Comparison of ENCODE assay signal across 8 cellular contexts in the genomic region with DNA sequence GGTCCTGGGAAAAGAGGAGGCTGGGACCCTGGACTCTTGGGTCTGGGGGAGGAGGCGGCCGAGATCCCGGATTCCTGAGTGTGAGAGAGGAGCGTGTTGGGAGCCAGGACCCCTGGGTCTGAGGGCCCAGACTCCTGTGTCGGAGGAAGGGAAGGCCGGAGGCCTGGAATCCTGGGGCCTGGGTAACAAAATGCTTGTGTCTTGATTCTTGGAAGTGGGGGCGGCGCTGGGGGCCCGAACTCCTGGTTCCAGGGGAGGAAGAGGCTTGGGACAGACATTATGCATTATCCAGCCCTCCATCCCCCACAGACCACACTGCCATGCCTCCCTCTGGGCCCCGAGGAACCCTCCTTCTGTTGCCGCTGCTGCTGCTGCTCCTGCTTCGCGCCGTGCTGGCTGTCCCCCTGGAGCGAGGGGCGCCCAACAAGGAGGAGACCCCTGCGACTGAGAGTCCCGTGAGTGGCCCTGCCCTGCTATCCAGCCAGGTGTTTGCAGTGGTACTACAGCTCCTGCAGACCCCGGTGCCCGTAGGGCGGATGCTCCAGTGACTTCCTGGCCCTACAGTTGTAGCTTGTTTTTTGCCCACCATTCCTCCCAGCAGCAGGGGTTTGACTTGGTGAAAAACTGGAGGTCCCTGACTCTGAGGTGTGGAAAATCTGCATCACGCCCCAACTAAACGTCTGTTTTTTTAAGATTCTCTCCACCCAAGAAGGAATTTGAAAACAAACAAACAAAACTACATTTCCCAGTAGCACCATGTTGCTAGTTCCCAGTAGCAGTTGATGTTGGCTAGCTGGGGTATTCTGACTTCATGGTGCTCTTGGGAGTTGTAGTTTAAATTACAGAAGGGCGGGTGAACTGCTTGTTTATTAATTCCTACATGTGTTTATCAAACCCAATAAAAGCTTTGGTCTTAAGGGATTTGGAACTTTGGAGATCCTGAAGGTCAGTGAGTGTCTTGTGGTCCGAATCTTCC. TPM values are rescaled to one million over a fixed set of nuclear protein-coding genes. Genes with fewer than 3 reads are reported as not detected.
DNase-seq lines count a peak whose midpoint lies in the region; ATAC-seq and TF ChIP-seq lines count a peak whose summit lies in the region.

No MANE protein-coding gene starts in this region.

- H3K4me1 ChIP-seq in ectodermal cell (ENCODE audit: control insufficient read depth, insufficient read depth, low read length) = no peaks in the 10 kb centered on the region
- H3K4me1 ChIP-seq in mesodermal cell (ENCODE audit: control insufficient read depth, insufficient read depth, low read length, poor library complexity, severe bottlenecking) = peaks cover 5% of the 10 kb centered on the region
- peaks cover 35% of the 10 kb centered on the region for H3K4me1 ChIP-seq in upper lobe of right lung

- H3K4me3 ChIP-seq in AG10803 (ENCODE audit: low read length) = peak overlapping the region; percentile 97
- peak overlapping the region; percentile 85 for H3K4me3 ChIP-seq in ectodermal cell (ENCODE audit: insufficient read depth, low read depth, low read length)
- peak overlapping the region; percentile 96 for H3K4me3 ChIP-seq in mesodermal cell (ENCODE audit: extremely low read depth, insufficient read depth, low read length, poor library complexity, severe bottlenecking)
- peak overlapping the region; percentile 98 for H3K4me3 ChIP-seq in upper lobe of right lung

- WGBS in ectodermal cell, 2 experiments = 42% methylated on average over 24 to 25 of the region's 25 CpGs
- 43 to 44% methylated on average over 9 to 22 of the region's 25 CpGs for WGBS in mesodermal cell (ENCODE audit: insufficient coverage in 2 of 2), 2 experiments

- ATAC-seq in SK-N-SH treated with all-trans-retinoic acid at 6 μM for 48 hours (peak; percentile 61), upper lobe of right lung (no peak)

- TF ChIP-seq CTCF in AG10803 (conservative IDR thresholded peaks at IDR 0.05; ENCODE audit: low read length) = no peak
- no peak for TF ChIP-seq CTCF in GM20000 (IDR thresholded peaks at IDR 0.05; ENCODE audit: extremely low read depth, missing control alignments)
- TF ChIP-seq CTCF in upper lobe of right lung (IDR thresholded peaks at IDR 0.05) = no peak

- intact Hi-C loops in upper lobe of right lung (cut with DNase I) = no loop called here

- DNase-seq in AG10803 (ENCODE audit: low read depth) (peak; percentile 46), GM20000 (ENCODE audit: low spot score) (peak; percentile 48), upper lobe of right lung (no peak), NCI-H2107 (lab: John Stamatoyannopoulos, UW) (no peak), NCI-H1694 (lab: John Stamatoyannopoulos, UW) (no peak)

- H3K27me3 ChIP-seq in ectodermal cell (ENCODE audit: control insufficient read depth, insufficient read depth, low read length, poor library complexity, severe bottlenecking) (no peaks in the 10 kb centered on the region), upper lobe of right lung (no peaks in the 10 kb centered on the region)

- H3K9me3 ChIP-seq in ectodermal cell (ENCODE audit: control insufficient read depth, low read length) = no peaks in the 10 kb centered on the region
- H3K9me3 ChIP-seq in mesodermal cell (ENCODE audit: control insufficient read depth, low read length) = no peaks in the 10 kb centered on the region
- no peaks in the 10 kb centered on the region for H3K9me3 ChIP-seq in upper lobe of right lung

- H3K27ac ChIP-seq in ectodermal cell (ENCODE audit: insufficient read depth, low read depth, low read length, poor library complexity, severe bottlenecking) = peak overlapping the region; percentile 55
- peak overlapping the region; percentile 87 for H3K27ac ChIP-seq in mesodermal cell (ENCODE audit: low read depth, low read length, severe bottlenecking)
- H3K27ac ChIP-seq in upper lobe of right lung = peak overlapping the region; percentile 87

- H3K36me3 ChIP-seq in ectodermal cell (ENCODE audit: control insufficient read depth, insufficient read depth, low read length) (peaks cover 10% of the 10 kb centered on the region), mesodermal cell (ENCODE audit: control insufficient read depth, insufficient read depth, low read length) (peaks cover 30% of the 10 kb centered on the region), upper lobe of right lung (peaks cover 24% of the 10 kb centered on the region)

TF ChIP-seq in SK-N-SH treated with all-trans-retinoic acid at 6 μM for 48 hours, 23 proteins besides CTCF, POLR2A, EP300 and RAD21:
- TF ChIP-seq ZFP30 (CRISPR knock-in tag; IDR thresholded peaks at IDR 0.05) (no peak), TCF4 (CRISPR knock-in tag; IDR thresholded peaks at IDR 0.05; ENCODE audit: borderline replicate concordance) (no peak), ISL1 (CRISPR knock-in tag; IDR thresholded peaks at IDR 0.05) (no peak), RARB (CRISPR knock-in tag; IDR thresholded peaks at IDR 0.05) (no peak), GLIS3 (CRISPR knock-in tag; IDR thresholded peaks at IDR 0.05) (no peak), ZC3H10 (CRISPR knock-in tag; IDR thresholded peaks at IDR 0.05) (no peak), ARNTL (CRISPR knock-in tag; IDR thresholded peaks at IDR 0.05; ENCODE audit: borderline replicate concordance, low read depth) (no peak), ZFP3 (CRISPR knock-in tag; IDR thresholded peaks at IDR 0.05) (no peak)
- TF ChIP-seq, protein P1, sequence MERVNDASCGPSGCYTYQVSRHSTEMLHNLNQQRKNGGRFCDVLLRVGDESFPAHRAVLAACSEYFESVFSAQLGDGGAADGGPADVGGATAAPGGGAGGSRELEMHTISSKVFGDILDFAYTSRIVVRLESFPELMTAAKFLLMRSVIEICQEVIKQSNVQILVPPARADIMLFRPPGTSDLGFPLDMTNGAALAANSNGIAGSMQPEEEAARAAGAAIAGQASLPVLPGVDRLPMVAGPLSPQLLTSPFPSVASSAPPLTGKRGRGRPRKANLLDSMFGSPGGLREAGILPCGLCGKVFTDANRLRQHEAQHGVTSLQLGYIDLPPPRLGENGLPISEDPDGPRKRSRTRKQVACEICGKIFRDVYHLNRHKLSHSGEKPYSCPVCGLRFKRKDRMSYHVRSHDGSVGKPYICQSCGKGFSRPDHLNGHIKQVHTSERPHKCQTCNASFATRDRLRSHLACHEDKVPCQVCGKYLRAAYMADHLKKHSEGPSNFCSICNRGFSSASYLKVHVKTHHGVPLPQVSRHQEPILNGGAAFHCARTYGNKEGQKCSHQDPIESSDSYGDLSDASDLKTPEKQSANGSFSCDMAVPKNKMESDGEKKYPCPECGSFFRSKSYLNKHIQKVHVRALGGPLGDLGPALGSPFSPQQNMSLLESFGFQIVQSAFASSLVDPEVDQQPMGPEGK (CRISPR knock-in tag; IDR thresholded peaks at IDR 0.05; ENCODE audit: borderline replicate concordance) = no peak
- TF ChIP-seq, protein P2, sequence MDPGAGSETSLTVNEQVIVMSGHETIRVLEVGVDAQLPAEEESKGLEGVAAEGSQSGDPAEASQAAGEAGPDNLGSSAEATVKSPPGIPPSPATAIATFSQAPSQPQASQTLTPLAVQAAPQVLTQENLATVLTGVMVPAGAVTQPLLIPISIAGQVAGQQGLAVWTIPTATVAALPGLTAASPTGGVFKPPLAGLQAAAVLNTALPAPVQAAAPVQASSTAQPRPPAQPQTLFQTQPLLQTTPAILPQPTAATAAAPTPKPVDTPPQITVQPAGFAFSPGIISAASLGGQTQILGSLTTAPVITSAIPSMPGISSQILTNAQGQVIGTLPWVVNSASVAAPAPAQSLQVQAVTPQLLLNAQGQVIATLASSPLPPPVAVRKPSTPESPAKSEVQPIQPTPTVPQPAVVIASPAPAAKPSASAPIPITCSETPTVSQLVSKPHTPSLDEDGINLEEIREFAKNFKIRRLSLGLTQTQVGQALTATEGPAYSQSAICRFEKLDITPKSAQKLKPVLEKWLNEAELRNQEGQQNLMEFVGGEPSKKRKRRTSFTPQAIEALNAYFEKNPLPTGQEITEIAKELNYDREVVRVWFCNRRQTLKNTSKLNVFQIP (CRISPR knock-in tag; IDR thresholded peaks at IDR 0.05; ENCODE audit: borderline replicate concordance, low read depth) = no peak
TF ChIP-seq in SK-N-SH treated with all-trans-retinoic acid at 6 μM for 48 hours: peak in this region for 0.

RNA-seq across cellular contexts. Expression of a gene that starts 0.7 kb away (rescaled TPM):
- polyA plus RNA-seq in ectodermal cell (2013, experiment 1 of 4) = 172 TPM
- polyA plus RNA-seq in ectodermal cell (2013, experiment 2 of 4) = 180 TPM
- 159 TPM for polyA plus RNA-seq in ectodermal cell (2013, experiment 3 of 4)
- 174 TPM for polyA plus RNA-seq in ectodermal cell (2013, experiment 4 of 4)
- 242 TPM for polyA plus RNA-seq in mesodermal cell (2013, experiment 1 of 2)
- 241 TPM for polyA plus RNA-seq in mesodermal cell (2013, experiment 2 of 2)
- total RNA-seq in upper lobe of right lung = 287 TPM

RNA-seq across cellular contexts. Expression of a gene that starts 2.2 kb away (rescaled TPM):
- polyA plus RNA-seq in ectodermal cell (2013, experiment 1 of 4) = not detected
- polyA plus RNA-seq in ectodermal cell (2013, experiment 2 of 4) = not detected
- not detected for polyA plus RNA-seq in ectodermal cell (2013, experiment 3 of 4)
- 0.24 TPM for polyA plus RNA-seq in ectodermal cell (2013, experiment 4 of 4)
- polyA plus RNA-seq in mesodermal cell (2013, experiment 1 of 2) = not detected
- polyA plus RNA-seq in mesodermal cell (2013, experiment 2 of 2) = not detected
- not detected for total RNA-seq in upper lobe of right lung

RNA-seq across cellular contexts. Expression of a gene that starts 28.5 kb away (rescaled TPM):
- 31.7 TPM for polyA plus RNA-seq in ectodermal cell (2013, experiment 1 of 4)
- polyA plus RNA-seq in ectodermal cell (2013, experiment 2 of 4) = 35.8 TPM
- polyA plus RNA-seq in ectodermal cell (2013, experiment 3 of 4) = 27.2 TPM
- polyA plus RNA-seq in ectodermal cell (2013, experiment 4 of 4) = 31.9 TPM
- polyA plus RNA-seq in mesodermal cell (2013, experiment 1 of 2) = 41.8 TPM
- polyA plus RNA-seq in mesodermal cell (2013, experiment 2 of 2) = 37.0 TPM
- total RNA-seq in upper lobe of right lung = 80.9 TPM

RNA-seq across cellular contexts. Expression of a gene that starts 32.3 kb away (rescaled TPM):
- 33.5 TPM for polyA plus RNA-seq in ectodermal cell (2013, experiment 1 of 4)
- 31.0 TPM for polyA plus RNA-seq in ectodermal cell (2013, experiment 2 of 4)
- 21.0 TPM for polyA plus RNA-seq in ectodermal cell (2013, experiment 3 of 4)
- polyA plus RNA-seq in ectodermal cell (2013, experiment 4 of 4) = 23.2 TPM
- 20.0 TPM for polyA plus RNA-seq in mesodermal cell (2013, experiment 1 of 2)
- 17.7 TPM for polyA plus RNA-seq in mesodermal cell (2013, experiment 2 of 2)
- 16.0 TPM for total RNA-seq in upper lobe of right lung

RNA-seq across cellular contexts. Expression of a gene that starts 32.7 kb away (rescaled TPM):
- 3.1 TPM for polyA plus RNA-seq in ectodermal cell (2013, experiment 1 of 4)
- 0.73 TPM for polyA plus RNA-seq in ectodermal cell (2013, experiment 2 of 4)
- 1.3 TPM for polyA plus RNA-seq in ectodermal cell (2013, experiment 3 of 4)
- polyA plus RNA-seq in ectodermal cell (2013, experiment 4 of 4) = 1.5 TPM
- 1.3 TPM for polyA plus RNA-seq in mesodermal cell (2013, experiment 1 of 2)
- 1.0 TPM for polyA plus RNA-seq in mesodermal cell (2013, experiment 2 of 2)
- total RNA-seq in upper lobe of right lung = 3.0 TPM

Comparison
In these comparisons a context has a peak if more than half of its experiments do, and no peak if none do; other contexts are left out.
1. DNase-seq: peak in AG10803 (single experiment) and GM20000 (single experiment); none in upper lobe of right lung (single experiment), NCI-H2107 (single experiment) and NCI-H1694 (single experiment).
2. Peak in every context shown above with its lines, with median percentiles within 50 percentile points of each other: H3K4me3 ChIP-seq and H3K27ac ChIP-seq.